ENCODE assay signal across 1 cellular context in genomic region chr4:87465739-87466366, GRCh38.
A peak's percentile ranks its signal among the peaks of the same experiment; 100 is the strongest.
TF ChIP-seq lines count a peak whose summit lies in the region.

No MANE protein-coding gene starts in this region.

TF ChIP-seq in HepG2, 621 proteins besides CTCF, POLR2A, EP300 and RAD21 (continued from another document):
- TF ChIP-seq THAP7 (CRISPR knock-in tag; IDR thresholded peaks at IDR 0.05) (no peak), NFATC3 (CRISPR knock-in tag; IDR thresholded peaks at IDR 0.05) (no peak), U2AF2 (IDR thresholded peaks at IDR 0.05; ENCODE audit: low read depth, low read length) (no peak), SPEN (CRISPR knock-in tag; IDR thresholded peaks at IDR 0.05; ENCODE audit: low read depth) (no peak), AKAP8 (CRISPR knock-in tag; IDR thresholded peaks at IDR 0.05) (no peak), SP1 (IDR thresholded peaks at IDR 0.05) (no peak), SP1 (CRISPR knock-in tag; IDR thresholded peaks at IDR 0.05) (no peak), RFXANK (CRISPR knock-in tag; IDR thresholded peaks at IDR 0.05) (no peak), SMC3 (IDR thresholded peaks at IDR 0.05; ENCODE audit: low read length) (peak; percentile 88), SP140L (CRISPR knock-in tag; IDR thresholded peaks at IDR 0.05; ENCODE audit: borderline replicate concordance) (no peak)
- TF ChIP-seq, protein P1, sequence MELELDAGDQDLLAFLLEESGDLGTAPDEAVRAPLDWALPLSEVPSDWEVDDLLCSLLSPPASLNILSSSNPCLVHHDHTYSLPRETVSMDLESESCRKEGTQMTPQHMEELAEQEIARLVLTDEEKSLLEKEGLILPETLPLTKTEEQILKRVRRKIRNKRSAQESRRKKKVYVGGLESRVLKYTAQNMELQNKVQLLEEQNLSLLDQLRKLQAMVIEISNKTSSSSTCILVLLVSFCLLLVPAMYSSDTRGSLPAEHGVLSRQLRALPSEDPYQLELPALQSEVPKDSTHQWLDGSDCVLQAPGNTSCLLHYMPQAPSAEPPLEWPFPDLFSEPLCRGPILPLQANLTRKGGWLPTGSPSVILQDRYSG (CRISPR knock-in tag; IDR thresholded peaks at IDR 0.05) = no peak
